ENCODE assay signal across 16 cellular contexts in the genomic region with DNA sequence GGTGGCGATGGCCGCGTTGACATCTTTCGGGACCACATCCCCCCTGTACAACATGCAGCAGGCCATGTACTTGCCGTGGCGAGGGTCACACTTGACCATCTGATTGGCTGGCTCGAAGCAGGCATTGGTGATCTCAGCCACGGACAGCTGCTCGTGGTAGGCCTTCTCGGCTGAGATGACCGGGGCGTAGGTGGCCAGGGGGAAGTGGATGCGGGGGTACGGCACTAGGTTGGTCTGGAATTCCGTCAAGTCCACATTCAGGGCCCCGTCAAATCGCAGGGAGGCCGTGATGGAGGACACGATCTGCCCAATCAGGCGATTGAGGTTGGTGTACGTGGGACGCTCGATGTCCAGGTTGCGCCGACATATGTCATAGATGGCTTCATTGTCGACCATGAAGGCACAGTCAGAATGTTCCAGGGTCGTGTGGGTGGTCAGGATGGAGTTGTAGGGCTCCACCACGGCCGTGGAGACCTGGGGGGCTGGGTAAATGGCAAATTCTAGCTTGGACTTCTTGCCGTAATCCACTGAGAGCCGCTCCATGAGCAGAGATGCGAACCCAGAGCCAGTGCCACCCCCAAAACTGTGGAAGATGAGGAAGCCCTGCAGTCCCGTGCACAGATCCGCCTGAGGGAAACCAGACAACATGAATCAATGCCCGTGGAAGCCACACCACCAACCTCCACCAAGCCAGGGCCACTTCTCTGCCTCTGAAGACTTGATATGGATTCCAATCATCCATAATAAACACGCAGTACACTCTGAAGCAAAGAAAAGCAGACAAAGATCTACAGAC. TPM values are rescaled to one million over a fixed set of nuclear protein-coding genes. Genes with fewer than 3 reads are reported as not detected.
DNase-seq lines count a peak whose midpoint lies in the region; FAIRE-seq and TF ChIP-seq lines count a peak whose summit lies in the region.
"Not testable (repeated sequence)": the region's sequence is repeated elsewhere in the genome, so short reads cannot be mapped to it uniquely, and the experiment has no call there.
"Had no signal": no experiment of that assay in that cellular context is flagged by ENCODE, and none has a peak within 500 bp of the region (broad histone marks: within the 10 kb centered on the region; RNA-seq: fewer than 3 reads in every experiment).

No MANE protein-coding gene starts in this region.

- peak; percentile 13 for FAIRE-seq in bronchial epithelial cell (lab: Jason Lieb, UNC)
- not testable (repeated sequence) for FAIRE-seq in kidney (lab: Jason Lieb, UNC)

- H3K27ac Mint-ChIP-seq in neural progenitor cell, result not testable (repeated sequence)

- not testable (repeated sequence) for H3K4me1 ChIP-seq in kidney (ENCODE audit: control insufficient read depth in 1 of 2, insufficient read depth in 1 of 2, low read depth in 1 of 2, low read length in 2 of 2); neural progenitor cell; spleen; tibial artery

- not testable (repeated sequence) for H2AFZ ChIP-seq in neural progenitor cell (replicated peaks)

- not testable (repeated sequence) for TF ChIP-seq CTCF in bronchial epithelial cell (IDR thresholded peaks at IDR 0.05; ENCODE audit: insufficient read depth, low read length, severe bottlenecking); coronary artery (IDR thresholded peaks at IDR 0.05); kidney (IDR thresholded peaks at IDR 0.05; ENCODE audit: borderline replicate concordance, extremely low read depth, insufficient read depth); neural progenitor cell (IDR thresholded peaks at IDR 0.05); spleen (IDR thresholded peaks at IDR 0.05 in 8 of 11, conservative IDR thresholded peaks at IDR 0.05 in 3 of 11); tibial artery (IDR thresholded peaks at IDR 0.05)

- H3K27me3 ChIP-seq in bronchial epithelial cell (ENCODE audit: control insufficient read depth, insufficient read depth, low read length); neural progenitor cell; spleen (replicated peaks in 1 of 7); tibial artery: not testable (repeated sequence)

- not testable (repeated sequence) for H3K9me3 ChIP-seq in kidney (ENCODE audit: control insufficient read depth in 1 of 2, low read length in 2 of 2); neural progenitor cell (ENCODE audit: low read depth); tibial artery
- H3K9me3 ChIP-seq in spleen, result peaks cover 0 to 67% (median 0%) of the 10 kb centered on the region in 8 donors

- H3K36me3 ChIP-seq in bronchial epithelial cell (ENCODE audit: control insufficient read depth, insufficient read depth, low read length); kidney (ENCODE audit: control insufficient read depth in 1 of 2, insufficient read depth in 2 of 2, low read length in 2 of 2); neural progenitor cell; spleen; tibial artery: not testable (repeated sequence)

- not testable (repeated sequence) for H3F3A ChIP-seq in neural progenitor cell (ENCODE audit: low read depth)

- not testable (repeated sequence) for H3K9ac ChIP-seq in kidney (ENCODE audit: low read length in 2 of 2); neural progenitor cell

- not testable (repeated sequence) for H3K79me2 ChIP-seq in neural progenitor cell (ENCODE audit: low read depth)

- intact Hi-C loops in cardiac septum (cut with DNase I); kidney (cut with DNase I); posterior vena cava (cut with DNase I); spleen (cut with DNase I; ENCODE audit: low total_unique reads); tibial artery (cut with DNase I; ENCODE audit: low total_unique reads): not testable (repeated sequence)

- not testable (repeated sequence) for H3K4me2 ChIP-seq in neural progenitor cell

- peak overlapping the region; percentile 50 for H3K4me3 Mint-ChIP-seq in neural progenitor cell

- H3K36me3 Mint-ChIP-seq in neural progenitor cell, result not testable (repeated sequence)

- H4K20me1 ChIP-seq in neural progenitor cell (ENCODE audit: low read depth), result not testable (repeated sequence)

- TF ChIP-seq POLR2A in spleen (IDR thresholded peaks at IDR 0.05), result not testable (repeated sequence)

- 84 to 90% (median 86%) methylated on average over 27 to 36 of the region's 36 CpGs for WGBS in spleen, 5 donors

- H3K27ac ChIP-seq in coronary artery; kidney (ENCODE audit: low read depth in 2 of 2, low read length in 2 of 2); neural progenitor cell; spleen; tibial artery: not testable (repeated sequence)

- DNase-seq in bronchial epithelial cell (ENCODE audit: low read depth); neural progenitor cell (ENCODE audit: low spot score): not testable (repeated sequence)
- DNase-seq in coronary artery (ENCODE audit: low spot score) (peak; percentile 56), cardiac septum (ENCODE audit: low spot score) (peak; percentile 59), kidney (peak; percentile 53), posterior vena cava (ENCODE audit: low spot score) (peak; percentile 67), spleen (peak; percentile 54), tibial artery (peak; percentile 9 to 43)

- H3K4me1 Mint-ChIP-seq in neural progenitor cell, result not testable (repeated sequence)

- H3K4me3 ChIP-seq in bronchial epithelial cell (ENCODE audit: low read depth, low read length); coronary artery; kidney (ENCODE audit: low read length in 2 of 2); neural progenitor cell; spleen; tibial artery: not testable (repeated sequence)

- H3K9me3 Mint-ChIP-seq in neural progenitor cell, result peaks cover 67% of the 10 kb centered on the region

- not testable (repeated sequence) for H3K27me3 Mint-ChIP-seq in neural progenitor cell (ENCODE audit: insufficient read depth, low read depth)

RNA-seq across cellular contexts. Expression of a gene that starts 4.4 kb away (rescaled TPM):
- total RNA-seq in bronchial epithelial cell (not detected in 2 replicates), cardiac septum (not detected), kidney (not detected), neural progenitor cell (ENCODE audit: low replicate concordance) (not detected in 2 replicates), posterior vena cava (not detected), spleen (not detected)
- polyA plus RNA-seq in kidney (ENCODE audit: insufficient read depth, low read depth, low replicate concordance) (not detected), spleen (not detected)
- total RNA-seq: A673; CD4-positive, alpha-beta memory T cell; CD4-positive, CD25-positive, alpha-beta regulatory T cell; CD8-positive, alpha-beta memory T cell; G401; GM12878 had no signal
- polyA plus RNA-seq: AG04450; CD14-positive monocyte; CD4-positive, alpha-beta memory T cell; CD4-positive, CD25-positive, alpha-beta regulatory T cell; CD8-positive, alpha-beta memory T cell had no signal
